In genomic region chr12:55969356-55969755, GRCh38 we compare ENCODE assay signal across 27 cellular contexts. TPM values are rescaled to one million over a fixed set of nuclear protein-coding genes. Genes with fewer than 3 reads are reported as not detected.
"Had no signal": no experiment of that assay in that cellular context is flagged by ENCODE, and none has a peak within 500 bp of the region (broad histone marks: within the 10 kb centered on the region; RNA-seq: fewer than 3 reads in every experiment).

No MANE protein-coding gene starts in this region.

- H3K9me3 ChIP-seq: ascending aorta, mucosa of descending colon, right lobe of liver, stomach, suprapubic skin, transverse colon, uterus had no signal

- ATAC-seq: left cardiac atrium, mucosa of descending colon, right lobe of liver, T-helper 17 cell had no signal

- H3K27me3 ChIP-seq: ascending aorta, brain microvascular endothelial cell, right lobe of liver, stomach, suprapubic skin, transverse colon, uterus had no signal

- H3K4me3 ChIP-seq: ascending aorta, mucosa of descending colon, right lobe of liver, skin epidermis, stomach, suprapubic skin, transverse colon, uterus had no signal

- H3K27ac Mint-ChIP-seq: activated CD4-positive, alpha-beta memory T cell treated with anti-CD3 and anti-CD28 coated beads for 36 hours; activated T-helper 1 cell treated with anti-CD3 and anti-CD28 coated beads, Interleukin-12 subunit alpha, Interleukin-12 subunit beta, Interleukin-2, Interleukin-4 antibody, amounts not matched to agents 30 ng/mL and 10 ng/mL and 1 ng/mL, durations not matched to agents 14 hours and 24 hours and 36 hours; dendritic cell treated with granulocyte-macrophage colony-stimulating factor and Interleukin-4, amounts not matched to agents 40 ng/mL and 50 ng/mL, for 4 days; memory B cell; nephron progenitor cell; T-helper 17 cell had no signal

- H3K27ac ChIP-seq: ascending aorta, brain microvascular endothelial cell, right lobe of liver, skin epidermis, stomach, suprapubic skin, transverse colon, uterus had no signal

- H3K9me3 Mint-ChIP-seq: activated CD4-positive, alpha-beta memory T cell treated with anti-CD3 and anti-CD28 coated beads for 36 hours; activated T-helper 1 cell treated with anti-CD3 and anti-CD28 coated beads, Interleukin-12 subunit alpha, Interleukin-12 subunit beta, Interleukin-2, Interleukin-4 antibody, amounts not matched to agents 30 ng/mL and 10 ng/mL and 1 ng/mL, durations not matched to agents 14 hours and 24 hours and 36 hours; dendritic cell treated with granulocyte-macrophage colony-stimulating factor and Interleukin-4, amounts not matched to agents 40 ng/mL and 50 ng/mL, for 4 days; memory B cell; nephron progenitor cell had no signal

- H3K36me3 Mint-ChIP-seq: memory B cell had no signal

- H3K27me3 Mint-ChIP-seq: activated CD4-positive, alpha-beta memory T cell treated with anti-CD3 and anti-CD28 coated beads for 36 hours; dendritic cell treated with granulocyte-macrophage colony-stimulating factor and Interleukin-4, amounts not matched to agents 40 ng/mL and 50 ng/mL, for 4 days; memory B cell; T-helper 17 cell had no signal

- H3K36me3 ChIP-seq: ascending aorta, brain microvascular endothelial cell, right lobe of liver, suprapubic skin, transverse colon, uterus had no signal

- FAIRE-seq: endometrium had no signal

- DNase-seq: activated CD4-positive, alpha-beta memory T cell treated with anti-CD3 and anti-CD28 coated beads for 36 hours; activated CD4-positive, alpha-beta T cell treated with anti-CD3 and anti-CD28 coated beads for 48 hours; activated gamma-delta T cell; activated naive CD4-positive, alpha-beta T cell treated with anti-CD3 and anti-CD28 coated beads, Interleukin-2, amount 50 U/mL, for 16 hours; brain microvascular endothelial cell; caudate nucleus; effector CD4-positive, alpha-beta T cell; erythroblast; foreskin melanocyte; islet precursor cell; left cardiac atrium; mucosa of descending colon; nephron progenitor cell; occipital lobe; right lobe of liver; stimulated activated CD4-positive, alpha-beta T cell treated with anti-CD3 and anti-CD28 coated beads, Interleukin-1b, Interleukin-23, amount 100 ng/mL, for 48 hours; stomach; T-helper 17 cell; transverse colon; uterus had no signal

- H3K4me3 Mint-ChIP-seq: activated CD4-positive, alpha-beta memory T cell treated with anti-CD3 and anti-CD28 coated beads for 36 hours; dendritic cell treated with granulocyte-macrophage colony-stimulating factor and Interleukin-4, amounts not matched to agents 40 ng/mL and 50 ng/mL, for 4 days; memory B cell; nephron progenitor cell; T-helper 17 cell had no signal

RNA-seq across cellular contexts. Expression of gene PMEL, which starts 3.5 kb away (rescaled TPM):
- total RNA-seq: activated T-helper 1 cell treated with anti-CD3 and anti-CD28 coated beads, Interleukin-12 subunit alpha, Interleukin-12 subunit beta, Interleukin-2, Interleukin-4 antibody, amounts not matched to agents 30 ng/mL and 10 ng/mL and 1 ng/mL, durations not matched to agents 14 hours and 24 hours and 36 hours; ascending aorta; occipital lobe had no signal
